1 cellular context compared by ENCODE assay signal in genomic region chr16:89319883-89320716, GRCh38.
TF ChIP-seq lines count a peak whose summit lies in the region.

No MANE protein-coding gene starts in this region.

TF ChIP-seq in HepG2, 621 proteins besides CTCF, POLR2A, EP300 and RAD21 (continued from another document and continues in another):
- no peak; the same call in 1 of the 2 replicates for TF ChIP-seq TAF1 (CRISPR knock-in tag; IDR thresholded peaks at IDR 0.05)
- peak; percentile 85 for TF ChIP-seq FOSL2 (CRISPR knock-in tag; IDR thresholded peaks at IDR 0.05)
- TF ChIP-seq CEBPG (CRISPR knock-in tag; IDR thresholded peaks at IDR 0.05) = no peak
- TF ChIP-seq MED1 (CRISPR knock-in tag; IDR thresholded peaks at IDR 0.05) = peak; percentile 41; the same call in 1 of the 2 replicates
- no peak for TF ChIP-seq ZNF629 (CRISPR knock-in tag; conservative IDR thresholded peaks at IDR 0.05)
- TF ChIP-seq STAG1 (CRISPR knock-in tag; IDR thresholded peaks at IDR 0.05) = no peak
- no peak for TF ChIP-seq JUN (CRISPR knock-in tag; IDR thresholded peaks at IDR 0.05)
- TF ChIP-seq GATAD2A (CRISPR knock-in tag; IDR thresholded peaks at IDR 0.05) = peak; percentile 80
- TF ChIP-seq HNF1B (CRISPR knock-in tag; IDR thresholded peaks at IDR 0.05) = peak; percentile 79
- TF ChIP-seq ZNF713 (CRISPR knock-in tag; IDR thresholded peaks at IDR 0.05) = 0 out of 2 replicates have a peak, but pooled peaks have one; percentile 20
- TF ChIP-seq, protein P1, sequence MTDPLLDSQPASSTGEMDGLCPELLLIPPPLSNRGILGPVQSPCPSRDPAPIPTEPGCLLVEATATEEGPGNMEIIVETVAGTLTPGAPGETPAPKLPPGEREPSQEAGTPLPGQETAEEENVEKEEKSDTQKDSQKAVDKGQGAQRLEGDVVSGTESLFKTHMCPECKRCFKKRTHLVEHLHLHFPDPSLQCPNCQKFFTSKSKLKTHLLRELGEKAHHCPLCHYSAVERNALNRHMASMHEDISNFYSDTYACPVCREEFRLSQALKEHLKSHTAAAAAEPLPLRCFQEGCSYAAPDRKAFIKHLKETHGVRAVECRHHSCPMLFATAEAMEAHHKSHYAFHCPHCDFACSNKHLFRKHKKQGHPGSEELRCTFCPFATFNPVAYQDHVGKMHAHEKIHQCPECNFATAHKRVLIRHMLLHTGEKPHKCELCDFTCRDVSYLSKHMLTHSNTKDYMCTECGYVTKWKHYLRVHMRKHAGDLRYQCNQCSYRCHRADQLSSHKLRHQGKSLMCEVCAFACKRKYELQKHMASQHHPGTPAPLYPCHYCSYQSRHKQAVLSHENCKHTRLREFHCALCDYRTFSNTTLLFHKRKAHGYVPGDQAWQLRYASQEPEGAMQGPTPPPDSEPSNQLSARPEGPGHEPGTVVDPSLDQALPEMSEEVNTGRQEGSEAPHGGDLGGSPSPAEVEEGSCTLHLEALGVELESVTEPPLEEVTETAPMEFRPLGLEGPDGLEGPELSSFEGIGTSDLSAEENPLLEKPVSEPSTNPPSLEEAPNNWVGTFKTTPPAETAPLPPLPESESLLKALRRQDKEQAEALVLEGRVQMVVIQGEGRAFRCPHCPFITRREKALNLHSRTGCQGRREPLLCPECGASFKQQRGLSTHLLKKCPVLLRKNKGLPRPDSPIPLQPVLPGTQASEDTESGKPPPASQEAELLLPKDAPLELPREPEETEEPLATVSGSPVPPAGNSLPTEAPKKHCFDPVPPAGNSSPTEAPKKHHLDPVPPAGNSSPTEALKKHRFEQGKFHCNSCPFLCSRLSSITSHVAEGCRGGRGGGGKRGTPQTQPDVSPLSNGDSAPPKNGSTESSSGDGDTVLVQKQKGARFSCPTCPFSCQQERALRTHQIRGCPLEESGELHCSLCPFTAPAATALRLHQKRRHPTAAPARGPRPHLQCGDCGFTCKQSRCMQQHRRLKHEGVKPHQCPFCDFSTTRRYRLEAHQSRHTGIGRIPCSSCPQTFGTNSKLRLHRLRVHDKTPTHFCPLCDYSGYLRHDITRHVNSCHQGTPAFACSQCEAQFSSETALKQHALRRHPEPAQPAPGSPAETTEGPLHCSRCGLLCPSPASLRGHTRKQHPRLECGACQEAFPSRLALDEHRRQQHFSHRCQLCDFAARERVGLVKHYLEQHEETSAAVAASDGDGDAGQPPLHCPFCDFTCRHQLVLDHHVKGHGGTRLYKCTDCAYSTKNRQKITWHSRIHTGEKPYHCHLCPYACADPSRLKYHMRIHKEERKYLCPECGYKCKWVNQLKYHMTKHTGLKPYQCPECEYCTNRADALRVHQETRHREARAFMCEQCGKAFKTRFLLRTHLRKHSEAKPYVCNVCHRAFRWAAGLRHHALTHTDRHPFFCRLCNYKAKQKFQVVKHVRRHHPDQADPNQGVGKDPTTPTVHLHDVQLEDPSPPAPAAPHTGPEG (CRISPR knock-in tag; IDR thresholded peaks at IDR 0.05) = no peak
- TF ChIP-seq MXD4 (CRISPR knock-in tag; IDR thresholded peaks at IDR 0.05) = peak; percentile 74
- TF ChIP-seq GPN1 (CRISPR knock-in tag; IDR thresholded peaks at IDR 0.05; ENCODE audit: borderline replicate concordance) = no peak
- peak; percentile 25; the same call in 1 of the 2 replicates for TF ChIP-seq DPF2 (CRISPR knock-in tag; IDR thresholded peaks at IDR 0.05; ENCODE audit: borderline replicate concordance, low read depth)
- TF ChIP-seq IRX3 (CRISPR knock-in tag; IDR thresholded peaks at IDR 0.05; ENCODE audit: borderline replicate concordance, low read depth) = 0 out of 2 replicates have a peak, but pooled peaks have one; percentile 29
- TF ChIP-seq, protein P2, sequence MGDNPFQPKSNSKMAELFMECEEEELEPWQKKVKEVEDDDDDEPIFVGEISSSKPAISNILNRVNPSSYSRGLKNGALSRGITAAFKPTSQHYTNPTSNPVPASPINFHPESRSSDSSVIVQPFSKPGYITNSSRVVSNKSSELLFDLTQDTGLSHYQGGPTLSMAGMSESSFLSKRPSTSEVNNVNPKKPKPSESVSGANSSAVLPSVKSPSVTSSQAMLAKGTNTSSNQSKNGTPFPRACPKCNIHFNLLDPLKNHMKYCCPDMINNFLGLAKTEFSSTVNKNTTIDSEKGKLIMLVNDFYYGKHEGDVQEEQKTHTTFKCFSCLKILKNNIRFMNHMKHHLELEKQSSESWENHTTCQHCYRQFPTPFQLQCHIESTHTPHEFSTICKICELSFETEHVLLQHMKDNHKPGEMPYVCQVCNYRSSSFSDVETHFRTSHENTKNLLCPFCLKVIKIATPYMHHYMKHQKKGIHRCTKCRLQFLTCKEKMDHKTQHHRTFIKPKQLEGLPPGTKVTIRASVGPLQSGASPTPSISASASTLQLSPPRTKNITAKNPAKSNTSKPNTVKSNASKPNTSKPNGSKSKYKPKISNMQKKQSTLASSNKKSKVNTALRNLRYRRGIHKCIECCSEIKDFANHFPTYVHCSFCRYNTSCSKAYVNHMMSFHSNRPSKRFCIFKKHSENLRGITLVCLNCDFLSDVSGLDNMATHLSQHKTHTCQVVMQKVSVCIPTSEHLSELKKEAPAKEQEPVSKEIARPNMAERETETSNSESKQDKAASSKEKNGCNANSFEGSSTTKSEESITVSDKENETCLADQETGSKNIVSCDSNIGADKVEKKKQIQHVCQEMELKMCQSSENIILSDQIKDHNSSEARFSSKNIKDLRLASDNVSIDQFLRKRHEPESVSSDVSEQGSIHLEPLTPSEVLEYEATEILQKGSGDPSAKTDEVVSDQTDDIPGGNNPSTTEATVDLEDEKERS (CRISPR knock-in tag; IDR thresholded peaks at IDR 0.05) = 0 out of 2 replicates have a peak, but pooled peaks have one; percentile 76
- TF ChIP-seq SYNCRIP (IDR thresholded peaks at IDR 0.05; ENCODE audit: insufficient read depth, low read depth, low read length) = no peak
- no peak for TF ChIP-seq NR2F2 (IDR thresholded peaks at IDR 0.05; ENCODE audit: borderline replicate concordance, low read depth)
- no peak for TF ChIP-seq GATA4 (IDR thresholded peaks at IDR 0.05; ENCODE audit: borderline replicate concordance, low read depth)
- TF ChIP-seq NR2F1 (CRISPR knock-in tag; IDR thresholded peaks at IDR 0.05) = no peak
- TF ChIP-seq SETDB1 (CRISPR knock-in tag; IDR thresholded peaks at IDR 0.05; ENCODE audit: borderline replicate concordance) = no peak
- TF ChIP-seq EHMT2 (IDR thresholded peaks at IDR 0.05; ENCODE audit: borderline replicate concordance, low read depth, low read length) = no peak
- TF ChIP-seq CBX5 (CRISPR knock-in tag; IDR thresholded peaks at IDR 0.05; ENCODE audit: borderline replicate concordance) = no peak
- TF ChIP-seq SKIL (CRISPR knock-in tag; IDR thresholded peaks at IDR 0.05; ENCODE audit: borderline replicate concordance) = peak; percentile 66; the same call in 1 of the 2 replicates
- TF ChIP-seq, protein P3, sequence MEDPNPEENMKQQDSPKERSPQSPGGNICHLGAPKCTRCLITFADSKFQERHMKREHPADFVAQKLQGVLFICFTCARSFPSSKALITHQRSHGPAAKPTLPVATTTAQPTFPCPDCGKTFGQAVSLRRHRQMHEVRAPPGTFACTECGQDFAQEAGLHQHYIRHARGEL (CRISPR knock-in tag; IDR thresholded peaks at IDR 0.05) = 0 out of 2 replicates have a peak, but pooled peaks have one; percentile 36
- TF ChIP-seq ZNF572 (CRISPR knock-in tag; IDR thresholded peaks at IDR 0.05) = peak; percentile 71; the same call in 1 of the 2 replicates
- no peak for TF ChIP-seq ZNF746 (CRISPR knock-in tag; IDR thresholded peaks at IDR 0.05)
- no peak for TF ChIP-seq ZNF326 (CRISPR knock-in tag; IDR thresholded peaks at IDR 0.05; ENCODE audit: borderline replicate concordance)
- TF ChIP-seq ZNF12 (CRISPR knock-in tag; IDR thresholded peaks at IDR 0.05) = no peak
- TF ChIP-seq ZMYM4 (CRISPR knock-in tag; IDR thresholded peaks at IDR 0.05) = peak; percentile 9; the same call in 1 of the 2 replicates
- TF ChIP-seq ZSCAN5A (CRISPR knock-in tag; IDR thresholded peaks at IDR 0.05; ENCODE audit: borderline replicate concordance) = no peak
- TF ChIP-seq ZNF790 (CRISPR knock-in tag; IDR thresholded peaks at IDR 0.05; ENCODE audit: borderline replicate concordance) = no peak
- TF ChIP-seq ELF3 (CRISPR knock-in tag; IDR thresholded peaks at IDR 0.05) = 0 out of 2 replicates have a peak, but pooled peaks have one; percentile 10
- TF ChIP-seq ZNF34 (CRISPR knock-in tag; IDR thresholded peaks at IDR 0.05; ENCODE audit: borderline replicate concordance) = no peak
- no peak for TF ChIP-seq NFYC (CRISPR knock-in tag; IDR thresholded peaks at IDR 0.05)
- no peak for TF ChIP-seq EEA1 (CRISPR knock-in tag; IDR thresholded peaks at IDR 0.05; ENCODE audit: borderline replicate concordance)
- TF ChIP-seq LCORL (IDR thresholded peaks at IDR 0.05) = no peak
- peak; percentile 46; the same call in 1 of the 2 replicates for TF ChIP-seq LCORL (CRISPR knock-in tag; IDR thresholded peaks at IDR 0.05)
- 0 out of 2 replicates have a peak, but pooled peaks have one; percentile 34 for TF ChIP-seq ERF (CRISPR knock-in tag; IDR thresholded peaks at IDR 0.05)
- no peak for TF ChIP-seq TCF12 (IDR thresholded peaks at IDR 0.05)
- TF ChIP-seq TCF12 (CRISPR knock-in tag; IDR thresholded peaks at IDR 0.05) = no peak
- peak; percentile 51; the same call in 1 of the 2 replicates for TF ChIP-seq AKAP8 (CRISPR knock-in tag; IDR thresholded peaks at IDR 0.05)
- TF ChIP-seq, protein P4, sequence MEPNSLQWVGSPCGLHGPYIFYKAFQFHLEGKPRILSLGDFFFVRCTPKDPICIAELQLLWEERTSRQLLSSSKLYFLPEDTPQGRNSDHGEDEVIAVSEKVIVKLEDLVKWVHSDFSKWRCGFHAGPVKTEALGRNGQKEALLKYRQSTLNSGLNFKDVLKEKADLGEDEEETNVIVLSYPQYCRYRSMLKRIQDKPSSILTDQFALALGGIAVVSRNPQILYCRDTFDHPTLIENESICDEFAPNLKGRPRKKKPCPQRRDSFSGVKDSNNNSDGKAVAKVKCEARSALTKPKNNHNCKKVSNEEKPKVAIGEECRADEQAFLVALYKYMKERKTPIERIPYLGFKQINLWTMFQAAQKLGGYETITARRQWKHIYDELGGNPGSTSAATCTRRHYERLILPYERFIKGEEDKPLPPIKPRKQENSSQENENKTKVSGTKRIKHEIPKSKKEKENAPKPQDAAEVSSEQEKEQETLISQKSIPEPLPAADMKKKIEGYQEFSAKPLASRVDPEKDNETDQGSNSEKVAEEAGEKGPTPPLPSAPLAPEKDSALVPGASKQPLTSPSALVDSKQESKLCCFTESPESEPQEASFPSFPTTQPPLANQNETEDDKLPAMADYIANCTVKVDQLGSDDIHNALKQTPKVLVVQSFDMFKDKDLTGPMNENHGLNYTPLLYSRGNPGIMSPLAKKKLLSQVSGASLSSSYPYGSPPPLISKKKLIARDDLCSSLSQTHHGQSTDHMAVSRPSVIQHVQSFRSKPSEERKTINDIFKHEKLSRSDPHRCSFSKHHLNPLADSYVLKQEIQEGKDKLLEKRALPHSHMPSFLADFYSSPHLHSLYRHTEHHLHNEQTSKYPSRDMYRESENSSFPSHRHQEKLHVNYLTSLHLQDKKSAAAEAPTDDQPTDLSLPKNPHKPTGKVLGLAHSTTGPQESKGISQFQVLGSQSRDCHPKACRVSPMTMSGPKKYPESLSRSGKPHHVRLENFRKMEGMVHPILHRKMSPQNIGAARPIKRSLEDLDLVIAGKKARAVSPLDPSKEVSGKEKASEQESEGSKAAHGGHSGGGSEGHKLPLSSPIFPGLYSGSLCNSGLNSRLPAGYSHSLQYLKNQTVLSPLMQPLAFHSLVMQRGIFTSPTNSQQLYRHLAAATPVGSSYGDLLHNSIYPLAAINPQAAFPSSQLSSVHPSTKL (CRISPR knock-in tag; IDR thresholded peaks at IDR 0.05) = peak; percentile 48; the same call in 1 of the 2 replicates
- peak; percentile 47 for TF ChIP-seq PATZ1 (CRISPR knock-in tag; IDR thresholded peaks at IDR 0.05)
